ENCODE assay signal across 21 cellular contexts in genomic region chr22:37289156-37289735, GRCh38. TPM values are rescaled to one million over a fixed set of nuclear protein-coding genes. Genes with fewer than 3 reads are reported as not detected.
A peak's percentile ranks its signal among the peaks of the same experiment; 100 is the strongest.
DNase-seq lines count a peak whose midpoint lies in the region; ATAC-seq and TF ChIP-seq lines count a peak whose summit lies in the region.
"Had no signal": no experiment of that assay in that cellular context is flagged by ENCODE, and none has a peak within 500 bp of the region (broad histone marks: within the 10 kb centered on the region; RNA-seq: fewer than 3 reads in every experiment).

No MANE protein-coding gene starts in this region.

- DNase-seq in activated CD4-positive, alpha-beta T cell treated with anti-CD3 and anti-CD28 coated beads, Interleukin-2, amount 10 ng/mL, durations not matched to agents 24 days and 14 days = no peak
- DNase-seq in activated CD4-positive, alpha-beta T cell treated with anti-CD3 and anti-CD28 coated beads, Interleukin-2, amount 50 U/mL, for 1 hour = no peak
- no peak for DNase-seq in activated naive CD8-positive, alpha-beta T cell treated with anti-CD3 and anti-CD28 coated beads, Interleukin-2, amount 50 U/mL, for 24 hours
- no peak for DNase-seq in stimulated activated effector memory CD8-positive, alpha-beta T cell treated with anti-CD3 and anti-CD28 coated beads, Interleukin-12 subunit alpha, Interleukin-12 subunit beta, amount 100 ng/mL, for 72 hours (ENCODE audit: low spot score in 2 of 2)
- DNase-seq in glutamatergic neuron = no peak
- DNase-seq in ureter (ENCODE audit: low spot score) = no peak
- no peak for DNase-seq in mesenteric fat pad (ENCODE audit: low spot score)
- DNase-seq: activated CD4-positive, alpha-beta T cell treated with anti-CD3 and anti-CD28 coated beads, Interleukin-2, amount 50 U/mL, for 48 hours; DMS79 treated with DMSO at 0.1 percent for 48 hours; heart left ventricle; NCI-H1436; NCI-H2171; NCI-H69; stomach had no signal

- no peaks in the 10 kb centered on the region for H3K27me3 Mint-ChIP-seq in activated CD4-positive, alpha-beta T cell treated with anti-CD3 and anti-CD28 coated beads, Interleukin-2, amount 10 ng/mL, durations not matched to agents 24 days and 14 days
- no peaks in the 10 kb centered on the region for H3K27me3 Mint-ChIP-seq in IgD-negative memory B cell
- no peaks in the 10 kb centered on the region for H3K27me3 Mint-ChIP-seq in activated naive CD8-positive, alpha-beta T cell treated with anti-CD3 and anti-CD28 coated beads, Interleukin-2, amount 50 U/mL, for 24 hours
- peaks cover 15% of the 10 kb centered on the region for H3K27me3 Mint-ChIP-seq in glutamatergic neuron (ENCODE audit: unreplicated experiment)

- no peak for TF ChIP-seq CTCF in glutamatergic neuron (IDR thresholded peaks at IDR 0.05; ENCODE audit: partially characterized antibody, unreplicated experiment)

- no peaks in the 10 kb centered on the region for H3K9me3 Mint-ChIP-seq in activated CD4-positive, alpha-beta T cell treated with anti-CD3 and anti-CD28 coated beads, Interleukin-2, amount 10 ng/mL, durations not matched to agents 24 days and 14 days
- H3K9me3 Mint-ChIP-seq in IgD-negative memory B cell = peaks cover 3 to 5% (median 3%) of the 10 kb centered on the region in 3 donors
- H3K9me3 Mint-ChIP-seq in activated naive CD8-positive, alpha-beta T cell treated with anti-CD3 and anti-CD28 coated beads, Interleukin-2, amount 50 U/mL, for 24 hours = no peaks in the 10 kb centered on the region
- H3K9me3 Mint-ChIP-seq in stimulated activated effector memory CD8-positive, alpha-beta T cell treated with anti-CD3 and anti-CD28 coated beads, Interleukin-12 subunit alpha, Interleukin-12 subunit beta, amount 100 ng/mL, for 72 hours = no peaks in the 10 kb centered on the region
- peaks cover 16% of the 10 kb centered on the region for H3K9me3 Mint-ChIP-seq in glutamatergic neuron (ENCODE audit: unreplicated experiment)
- H3K9me3 Mint-ChIP-seq: type B pancreatic cell had no signal

- intact Hi-C loops in activated CD4-positive, alpha-beta T cell treated with anti-CD3 and anti-CD28 coated beads, Interleukin-2, amount 10 ng/mL, durations not matched to agents 24 days and 14 days (cut with micrococcal nuclease) = no loop called here

- peak overlapping the region; percentile 31 for H3K27ac Mint-ChIP-seq in activated CD4-positive, alpha-beta T cell treated with anti-CD3 and anti-CD28 coated beads, Interleukin-2, amount 10 ng/mL, durations not matched to agents 24 days and 14 days
- peak overlapping the region; percentile 34 to 85 (median 41) for H3K27ac Mint-ChIP-seq in IgD-negative memory B cell
- H3K27ac Mint-ChIP-seq in activated naive CD8-positive, alpha-beta T cell treated with anti-CD3 and anti-CD28 coated beads, Interleukin-2, amount 50 U/mL, for 24 hours = peak overlapping the region; percentile 65
- H3K27ac Mint-ChIP-seq in stimulated activated effector memory CD8-positive, alpha-beta T cell treated with anti-CD3 and anti-CD28 coated beads, Interleukin-12 subunit alpha, Interleukin-12 subunit beta, amount 100 ng/mL, for 72 hours = peak overlapping the region; percentile 74
- no peak overlapping the region for H3K27ac Mint-ChIP-seq in glutamatergic neuron (ENCODE audit: unreplicated experiment)
- H3K27ac Mint-ChIP-seq: type B pancreatic cell had no signal

- no peak overlapping the region for H3K4me3 Mint-ChIP-seq in activated CD4-positive, alpha-beta T cell treated with anti-CD3 and anti-CD28 coated beads, Interleukin-2, amount 10 ng/mL, durations not matched to agents 24 days and 14 days
- H3K4me3 Mint-ChIP-seq in IgD-negative memory B cell = peak overlapping the region in 2 of 4 donors; percentile 34 to 67
- H3K4me3 Mint-ChIP-seq in activated naive CD8-positive, alpha-beta T cell treated with anti-CD3 and anti-CD28 coated beads, Interleukin-2, amount 50 U/mL, for 24 hours = no peak overlapping the region
- peak overlapping the region; percentile 94 for H3K4me3 Mint-ChIP-seq in stimulated activated effector memory CD8-positive, alpha-beta T cell treated with anti-CD3 and anti-CD28 coated beads, Interleukin-12 subunit alpha, Interleukin-12 subunit beta, amount 100 ng/mL, for 72 hours
- no peak overlapping the region for H3K4me3 Mint-ChIP-seq in glutamatergic neuron (ENCODE audit: unreplicated experiment)
- H3K4me3 Mint-ChIP-seq: type B pancreatic cell had no signal

- peaks cover 75% of the 10 kb centered on the region for H3K4me1 Mint-ChIP-seq in activated CD4-positive, alpha-beta T cell treated with anti-CD3 and anti-CD28 coated beads, Interleukin-2, amount 10 ng/mL, durations not matched to agents 24 days and 14 days
- H3K4me1 Mint-ChIP-seq in IgD-negative memory B cell = peaks cover 22 to 42% (median 29%) of the 10 kb centered on the region in 3 donors
- peaks cover 67% of the 10 kb centered on the region for H3K4me1 Mint-ChIP-seq in activated naive CD8-positive, alpha-beta T cell treated with anti-CD3 and anti-CD28 coated beads, Interleukin-2, amount 50 U/mL, for 24 hours
- H3K4me1 Mint-ChIP-seq in stimulated activated effector memory CD8-positive, alpha-beta T cell treated with anti-CD3 and anti-CD28 coated beads, Interleukin-12 subunit alpha, Interleukin-12 subunit beta, amount 100 ng/mL, for 72 hours = peaks cover 96% of the 10 kb centered on the region
- peaks cover 8% of the 10 kb centered on the region for H3K4me1 Mint-ChIP-seq in glutamatergic neuron (ENCODE audit: low read depth, unreplicated experiment)

- ATAC-seq in activated naive CD8-positive, alpha-beta T cell treated with anti-CD3 and anti-CD28 coated beads, Interleukin-2, amount 50 U/mL, for 24 hours = no peak
- peak; percentile 53 for ATAC-seq in stimulated activated effector memory CD8-positive, alpha-beta T cell treated with anti-CD3 and anti-CD28 coated beads, Interleukin-12 subunit alpha, Interleukin-12 subunit beta, amount 100 ng/mL, for 72 hours
- ATAC-seq: A549, HCT116, heart left ventricle, Right ventricle myocardium inferior, sciatic nerve had no signal

- H3K36me3 Mint-ChIP-seq in activated CD4-positive, alpha-beta T cell treated with anti-CD3 and anti-CD28 coated beads, Interleukin-2, amount 10 ng/mL, durations not matched to agents 24 days and 14 days (ENCODE audit: low read depth) = peaks cover 84% of the 10 kb centered on the region
- H3K36me3 Mint-ChIP-seq in IgD-negative memory B cell (peaks cover 27% of the 10 kb centered on the region), glutamatergic neuron (ENCODE audit: unreplicated experiment) (no peaks in the 10 kb centered on the region)
- H3K36me3 Mint-ChIP-seq in activated naive CD8-positive, alpha-beta T cell treated with anti-CD3 and anti-CD28 coated beads, Interleukin-2, amount 50 U/mL, for 24 hours (ENCODE audit: low read depth) = peaks cover 26% of the 10 kb centered on the region
- peaks cover 100% of the 10 kb centered on the region for H3K36me3 Mint-ChIP-seq in stimulated activated effector memory CD8-positive, alpha-beta T cell treated with anti-CD3 and anti-CD28 coated beads, Interleukin-12 subunit alpha, Interleukin-12 subunit beta, amount 100 ng/mL, for 72 hours
- H3K36me3 Mint-ChIP-seq: type B pancreatic cell had no signal

RNA-seq across cellular contexts. Expression of gene CYTH4, which starts 6.9 kb away (rescaled TPM):
- 43.5 and 44.9 TPM in 2 replicates for total RNA-seq in activated CD4-positive, alpha-beta T cell treated with anti-CD3 and anti-CD28 coated beads, Interleukin-2, amount 10 ng/mL, durations not matched to agents 24 days and 14 days
- polyA plus RNA-seq in IgD-negative memory B cell = 70.8 TPM
- not detected for total RNA-seq in glutamatergic neuron (ENCODE audit: unreplicated experiment)
- total RNA-seq in ureter = 16.3 TPM
- total RNA-seq in mesenteric fat pad = 44.7 TPM
- total RNA-seq: osteocyte had no signal

RNA-seq across cellular contexts. Expression of gene RAC2, which starts 45.2 kb away (rescaled TPM):
- 519 and 540 TPM in 2 replicates for total RNA-seq in activated CD4-positive, alpha-beta T cell treated with anti-CD3 and anti-CD28 coated beads, Interleukin-2, amount 10 ng/mL, durations not matched to agents 24 days and 14 days
- polyA plus RNA-seq in IgD-negative memory B cell = 1,067 TPM
- total RNA-seq in glutamatergic neuron (ENCODE audit: unreplicated experiment) (not detected), ureter (30.4 TPM), mesenteric fat pad (26.1 TPM)
- total RNA-seq: osteocyte had no signal

Comparison
In these comparisons a context has a peak if more than half of its experiments do, and no peak if none do; other contexts are left out.
1. RNA of gene CYTH4, which starts 6.9 kb away (total RNA-seq): 43.5 to 44.9 TPM in activated CD4-positive, alpha-beta T cell treated with anti-CD3 and anti-CD28 coated beads, Interleukin-2, amount 10 ng/mL, durations not matched to agents 24 days and 14 days, 44.7 TPM in mesenteric fat pad (single experiment) and 16.3 TPM in ureter (single experiment); not detected in glutamatergic neuron (single experiment); every median in the first group is over 10 times any median in the second.
2. RNA of gene RAC2, which starts 45.2 kb away (total RNA-seq): 519 to 540 TPM in activated CD4-positive, alpha-beta T cell treated with anti-CD3 and anti-CD28 coated beads, Interleukin-2, amount 10 ng/mL, durations not matched to agents 24 days and 14 days, 30.4 TPM in ureter (single experiment) and 26.1 TPM in mesenteric fat pad (single experiment); not detected in glutamatergic neuron (single experiment); every median in the first group is over 10 times any median in the second.